3 cellular contexts compared by ENCODE assay signal in genomic region chr17:80251966-80252365, GRCh38.
TF ChIP-seq lines count a peak whose summit lies in the region.

No MANE protein-coding gene starts in this region.

TF ChIP-seq in SK-N-SH, 30 proteins besides CTCF, POLR2A, EP300 and RAD21 (continues in another document):
- TF ChIP-seq, protein P1, sequence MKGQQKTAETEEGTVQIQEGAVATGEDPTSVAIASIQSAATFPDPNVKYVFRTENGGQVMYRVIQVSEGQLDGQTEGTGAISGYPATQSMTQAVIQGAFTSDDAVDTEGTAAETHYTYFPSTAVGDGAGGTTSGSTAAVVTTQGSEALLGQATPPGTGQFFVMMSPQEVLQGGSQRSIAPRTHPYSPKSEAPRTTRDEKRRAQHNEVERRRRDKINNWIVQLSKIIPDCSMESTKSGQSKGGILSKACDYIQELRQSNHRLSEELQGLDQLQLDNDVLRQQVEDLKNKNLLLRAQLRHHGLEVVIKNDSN (IDR thresholded peaks at IDR 0.05; ENCODE audit: borderline replicate concordance, low read depth) = no peak
- TF ChIP-seq JUND (IDR thresholded peaks at IDR 0.05) (no peak), SMC3 (IDR thresholded peaks at IDR 0.05; ENCODE audit: low read depth, low read length) (no peak), TEAD4 (IDR thresholded peaks at IDR 0.05; ENCODE audit: borderline replicate concordance, insufficient read depth) (no peak), FOXM1 (IDR thresholded peaks at IDR 0.05; ENCODE audit: low read depth) (no peak), TCF12 (IDR thresholded peaks at IDR 0.05) (no peak), GABPA (IDR thresholded peaks at IDR 0.05; ENCODE audit: low read depth) (no peak), RFX5 (IDR thresholded peaks at IDR 0.05; ENCODE audit: low read length) (no peak), MXI1 (IDR thresholded peaks at IDR 0.05; ENCODE audit: low read depth, low read length) (no peak), POLR2AphosphoS5 (IDR thresholded peaks at IDR 0.05; ENCODE audit: low read depth, low read length) (no peak), FOSL2 (IDR thresholded peaks at IDR 0.05; ENCODE audit: borderline replicate concordance, low read depth) (no peak), ELF1 (IDR thresholded peaks at IDR 0.05) (no peak), CHD2 (IDR thresholded peaks at IDR 0.05; ENCODE audit: low read length, partially characterized antibody) (no peak), YY1 (IDR thresholded peaks at IDR 0.05; ENCODE audit: low read depth) (no peak), RCOR1 (IDR thresholded peaks at IDR 0.05; ENCODE audit: low read length) (no peak), NFIC (IDR thresholded peaks at IDR 0.05; ENCODE audit: borderline replicate concordance) (no peak), USF2 (IDR thresholded peaks at IDR 0.05; ENCODE audit: borderline replicate concordance, low read depth, low read length) (no peak)
- TF ChIP-seq, protein P2, sequence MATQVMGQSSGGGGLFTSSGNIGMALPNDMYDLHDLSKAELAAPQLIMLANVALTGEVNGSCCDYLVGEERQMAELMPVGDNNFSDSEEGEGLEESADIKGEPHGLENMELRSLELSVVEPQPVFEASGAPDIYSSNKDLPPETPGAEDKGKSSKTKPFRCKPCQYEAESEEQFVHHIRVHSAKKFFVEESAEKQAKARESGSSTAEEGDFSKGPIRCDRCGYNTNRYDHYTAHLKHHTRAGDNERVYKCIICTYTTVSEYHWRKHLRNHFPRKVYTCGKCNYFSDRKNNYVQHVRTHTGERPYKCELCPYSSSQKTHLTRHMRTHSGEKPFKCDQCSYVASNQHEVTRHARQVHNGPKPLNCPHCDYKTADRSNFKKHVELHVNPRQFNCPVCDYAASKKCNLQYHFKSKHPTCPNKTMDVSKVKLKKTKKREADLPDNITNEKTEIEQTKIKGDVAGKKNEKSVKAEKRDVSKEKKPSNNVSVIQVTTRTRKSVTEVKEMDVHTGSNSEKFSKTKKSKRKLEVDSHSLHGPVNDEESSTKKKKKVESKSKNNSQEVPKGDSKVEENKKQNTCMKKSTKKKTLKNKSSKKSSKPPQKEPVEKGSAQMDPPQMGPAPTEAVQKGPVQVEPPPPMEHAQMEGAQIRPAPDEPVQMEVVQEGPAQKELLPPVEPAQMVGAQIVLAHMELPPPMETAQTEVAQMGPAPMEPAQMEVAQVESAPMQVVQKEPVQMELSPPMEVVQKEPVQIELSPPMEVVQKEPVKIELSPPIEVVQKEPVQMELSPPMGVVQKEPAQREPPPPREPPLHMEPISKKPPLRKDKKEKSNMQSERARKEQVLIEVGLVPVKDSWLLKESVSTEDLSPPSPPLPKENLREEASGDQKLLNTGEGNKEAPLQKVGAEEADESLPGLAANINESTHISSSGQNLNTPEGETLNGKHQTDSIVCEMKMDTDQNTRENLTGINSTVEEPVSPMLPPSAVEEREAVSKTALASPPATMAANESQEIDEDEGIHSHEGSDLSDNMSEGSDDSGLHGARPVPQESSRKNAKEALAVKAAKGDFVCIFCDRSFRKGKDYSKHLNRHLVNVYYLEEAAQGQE (IDR thresholded peaks at IDR 0.05; ENCODE audit: low read depth, low read length) = no peak
- TF ChIP-seq, protein P3, sequence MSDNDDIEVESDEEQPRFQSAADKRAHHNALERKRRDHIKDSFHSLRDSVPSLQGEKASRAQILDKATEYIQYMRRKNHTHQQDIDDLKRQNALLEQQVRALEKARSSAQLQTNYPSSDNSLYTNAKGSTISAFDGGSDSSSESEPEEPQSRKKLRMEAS (IDR thresholded peaks at IDR 0.05; ENCODE audit: low read depth) = no peak

TF ChIP-seq in SK-N-SH treated with all-trans-retinoic acid at 6 μM for 48 hours, 23 proteins besides CTCF, POLR2A, EP300 and RAD21:
- TF ChIP-seq PATZ1 (CRISPR knock-in tag; IDR thresholded peaks at IDR 0.05; ENCODE audit: borderline replicate concordance) = no peak

TF ChIP-seq in A549, 52 proteins besides CTCF, POLR2A, EP300 and RAD21 (continued from another document):
- TF ChIP-seq, protein P4, sequence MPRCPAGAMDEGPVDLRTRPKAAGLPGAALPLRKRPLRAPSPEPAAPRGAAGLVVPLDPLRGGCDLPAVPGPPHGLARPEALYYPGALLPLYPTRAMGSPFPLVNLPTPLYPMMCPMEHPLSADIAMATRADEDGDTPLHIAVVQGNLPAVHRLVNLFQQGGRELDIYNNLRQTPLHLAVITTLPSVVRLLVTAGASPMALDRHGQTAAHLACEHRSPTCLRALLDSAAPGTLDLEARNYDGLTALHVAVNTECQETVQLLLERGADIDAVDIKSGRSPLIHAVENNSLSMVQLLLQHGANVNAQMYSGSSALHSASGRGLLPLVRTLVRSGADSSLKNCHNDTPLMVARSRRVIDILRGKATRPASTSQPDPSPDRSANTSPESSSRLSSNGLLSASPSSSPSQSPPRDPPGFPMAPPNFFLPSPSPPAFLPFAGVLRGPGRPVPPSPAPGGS (IDR thresholded peaks at IDR 0.05) = no peak
- TF ChIP-seq PHF8 (IDR thresholded peaks at IDR 0.05; ENCODE audit: borderline replicate concordance, low read depth) = no peak
- TF ChIP-seq ZNF302 (CRISPR knock-in tag; IDR thresholded peaks at IDR 0.05) = no peak
TF ChIP-seq in A549: peak in this region for 0.
